Comparison of ENCODE assay signal across 1 cellular context in genomic region chr4:139718358-139718757, GRCh38.
TF ChIP-seq lines count a peak whose summit lies in the region.

No MANE protein-coding gene starts in this region.

TF ChIP-seq in SK-N-SH treated with all-trans-retinoic acid at 6 μM for 48 hours, 23 proteins besides CTCF, POLR2A, EP300 and RAD21 (continued from another document):
- no peak for TF ChIP-seq PATZ1 (CRISPR knock-in tag; IDR thresholded peaks at IDR 0.05; ENCODE audit: borderline replicate concordance)
- TF ChIP-seq CREB5 (CRISPR knock-in tag; IDR thresholded peaks at IDR 0.05; ENCODE audit: low read depth): no peak
- TF ChIP-seq ZNF70 (CRISPR knock-in tag; IDR thresholded peaks at IDR 0.05): no peak
TF ChIP-seq in SK-N-SH treated with all-trans-retinoic acid at 6 μM for 48 hours: peak in this region for 0.
